20 cellular contexts compared by ENCODE assay signal in genomic region chr21:41465176-41465781, GRCh38. TPM values are rescaled to one million over a fixed set of nuclear protein-coding genes. Genes with fewer than 3 reads are reported as not detected.
DNase-seq lines count a peak whose midpoint lies in the region; ATAC-seq, FAIRE-seq and TF ChIP-seq lines count a peak whose summit lies in the region.
"Had no signal": no experiment of that assay in that cellular context is flagged by ENCODE, and none has a peak within 500 bp of the region (broad histone marks: within the 10 kb centered on the region; RNA-seq: fewer than 3 reads in every experiment).

No MANE protein-coding gene starts in this region.

- POLR2A ChIA-PET in GM12878 (lab: Charles Lee), result no interaction called here

- H3K9me3 Mint-ChIP-seq in stimulated activated memory B cell treated with anti-CD40 and anti-IgM and Interleukin-4, amounts not matched to agents 10 μg/mL and 1 μg/mL and 100 μg/mL, for 72 hours, result peaks cover 3% of the 10 kb centered on the region
- no peaks in the 10 kb centered on the region for H3K9me3 Mint-ChIP-seq in HFFc6
- H3K9me3 Mint-ChIP-seq: CD4-positive, alpha-beta T cell had no signal

- no peak for FAIRE-seq in GM12891 (lab: Jason Lieb, UNC)
- FAIRE-seq in GM12878 (lab: Jason Lieb, UNC), result no peak
- FAIRE-seq: G401.6 had no signal

- no peak for TF ChIP-seq EP300 in GM12878 (IDR thresholded peaks at IDR 0.05; ENCODE audit: borderline replicate concordance in 1 of 2, control insufficient read depth in 1 of 2, low read depth in 2 of 2, low read length in 2 of 2)

- TF ChIP-seq CTCF in GM12878 (IDR thresholded peaks at IDR 0.05 in 2 of 3, conservative IDR thresholded peaks at IDR 0.05 in 1 of 3; ENCODE audit: control insufficient read depth in 2 of 3, extremely low read depth in 1 of 3, insufficient read depth in 1 of 3, low read depth in 3 of 3, low read length in 3 of 3), result no peak
- TF ChIP-seq CTCF in HFFc6 (IDR thresholded peaks at IDR 0.05), result no peak
- TF ChIP-seq CTCF in upper lobe of right lung (IDR thresholded peaks at IDR 0.05), result no peak

- H3K36me3 ChIP-seq in GM12878 (ENCODE audit: control insufficient read depth in 2 of 2, insufficient read depth in 2 of 2, low read length in 1 of 2), result no peaks in the 10 kb centered on the region
- no peaks in the 10 kb centered on the region for H3K36me3 ChIP-seq in upper lobe of right lung

- H3K4me2 ChIP-seq in GM12878 (ENCODE audit: control insufficient read depth, insufficient read depth), result no peak overlapping the region
- H3K4me2 ChIP-seq: PC-9 had no signal

- no peak overlapping the region for H2AFZ ChIP-seq in GM12878 (ENCODE audit: control insufficient read depth, low read depth, low read length)
- H2AFZ ChIP-seq: PC-9 had no signal

- peaks cover 27% of the 10 kb centered on the region for H3K27me3 Mint-ChIP-seq in stimulated activated memory B cell treated with anti-CD40 and anti-IgM and Interleukin-4, amounts not matched to agents 10 μg/mL and 1 μg/mL and 100 μg/mL, for 72 hours
- H3K27me3 Mint-ChIP-seq in HFFc6 (ENCODE audit: insufficient read depth), result peaks cover 19% of the 10 kb centered on the region

- no peaks in the 10 kb centered on the region for H3K79me2 ChIP-seq in GM12878 (ENCODE audit: control insufficient read depth, insufficient read depth, low read length)

- no peak overlapping the region for H3K9ac ChIP-seq in GM12878 (ENCODE audit: control insufficient read depth, insufficient read depth, low read length)

- H3K4me1 ChIP-seq in GM12878 (ENCODE audit: control insufficient read depth, insufficient read depth, low read length), result no peaks in the 10 kb centered on the region
- peaks cover 7% of the 10 kb centered on the region for H3K4me1 ChIP-seq in upper lobe of right lung
- H3K4me1 ChIP-seq: Caco-2 had no signal

- TF ChIP-seq POLR2A in GM12891 (IDR thresholded peaks at IDR 0.05; ENCODE audit: low read depth, low read length) (no peak), GM12878 (IDR thresholded peaks at IDR 0.05; ENCODE audit: low read depth, low read length) (no peak)

- H4K20me1 ChIP-seq in GM12878 (ENCODE audit: control insufficient read depth, insufficient read depth), result no peaks in the 10 kb centered on the region

- CTCF ChIA-PET in GM12878 (lab: Yijun Ruan, JAX), result no interaction called here

- intact Hi-C loops in GM12878 (cut with micrococcal nuclease; ENCODE audit: unreplicated experiment), result no loop called here
- intact Hi-C loops in upper lobe of right lung (cut with DNase I), result no loop called here

- no peak overlapping the region for H3K4me3 Mint-ChIP-seq in stimulated activated memory B cell treated with anti-CD40 and anti-IgM and Interleukin-4, amounts not matched to agents 10 μg/mL and 1 μg/mL and 100 μg/mL, for 72 hours
- no peak overlapping the region for H3K4me3 Mint-ChIP-seq in HFFc6
- H3K4me3 Mint-ChIP-seq: CD4-positive, alpha-beta T cell; IgD-negative memory B cell had no signal

- H3K9me3 ChIP-seq in GM12878 (replicated peaks; ENCODE audit: control insufficient read depth, insufficient read depth, low read length) (no peaks in the 10 kb centered on the region; the same call in 2 of the 3 replicates), upper lobe of right lung (no peaks in the 10 kb centered on the region)

- in situ Hi-C loops in GM12878 (cut with MboI), result no loop called here

- H3K27ac ChIP-seq in GM12878 (ENCODE audit: control insufficient read depth, insufficient read depth), result no peak overlapping the region
- no peak overlapping the region for H3K27ac ChIP-seq in upper lobe of right lung
- H3K27ac ChIP-seq: PC-9 had no signal

- ATAC-seq in GM18868 (IDR thresholded peaks at IDR 0.05; ENCODE audit: unreplicated experiment) (peak; percentile 85), GM12878 (peak; percentile 55), upper lobe of right lung (no peak)
- ATAC-seq in stimulated activated memory B cell treated with anti-CD40 and anti-IgM and Interleukin-4, amounts not matched to agents 10 μg/mL and 1 μg/mL and 100 μg/mL, for 72 hours, result peak; percentile 80

- peaks cover 11% of the 10 kb centered on the region for H3K36me3 Mint-ChIP-seq in stimulated activated memory B cell treated with anti-CD40 and anti-IgM and Interleukin-4, amounts not matched to agents 10 μg/mL and 1 μg/mL and 100 μg/mL, for 72 hours
- peaks cover 5% of the 10 kb centered on the region; the same call in 1 of the 2 replicates for H3K36me3 Mint-ChIP-seq in HFFc6 (ENCODE audit: low read depth)
- H3K36me3 Mint-ChIP-seq: IgD-negative memory B cell had no signal

- WGBS in GM12878 (ENCODE audit: insufficient coverage, insufficient replicate concordance, low lambda C conversion rate, missing lambda C conversion rate), result 20% methylated on average over 4 of the region's 4 CpGs

- H3K4me3 ChIP-seq in GM12878 (no peak overlapping the region), upper lobe of right lung (no peak overlapping the region)
- H3K4me3 ChIP-seq: PC-9 had no signal

- DNase-seq in GM12891 (ENCODE audit: insufficient read length, low spot score) (no peak), GM12878 (ENCODE audit: low read depth, low spot score) (no peak), HFFc6 (no peak), cortex of kidney (lab: John Stamatoyannopoulos, UW) (no peak), upper lobe of right lung (no peak)
- DNase-seq: CD4-positive, alpha-beta T cell; Kasumi-1; NCI-H1417; NCI-H1694 treated with DMSO at 0.1 percent for 48 hours; NCI-H446; PC-9; SIG-M5; T-helper 1 cell had no signal

- H3K4me1 Mint-ChIP-seq in stimulated activated memory B cell treated with anti-CD40 and anti-IgM and Interleukin-4, amounts not matched to agents 10 μg/mL and 1 μg/mL and 100 μg/mL, for 72 hours, result peaks cover 26% of the 10 kb centered on the region
- H3K4me1 Mint-ChIP-seq in HFFc6 (ENCODE audit: low read depth), result peaks cover 20% of the 10 kb centered on the region

- no TSS peak for BruUV-seq in GM12878 (replicated peaks; lab: Mats Ljungman, UMichigan)

- no peak overlapping the region for H3K27ac Mint-ChIP-seq in stimulated activated memory B cell treated with anti-CD40 and anti-IgM and Interleukin-4, amounts not matched to agents 10 μg/mL and 1 μg/mL and 100 μg/mL, for 72 hours
- no peak overlapping the region for H3K27ac Mint-ChIP-seq in HFFc6
- H3K27ac Mint-ChIP-seq: CD4-positive, alpha-beta T cell; IgD-negative memory B cell had no signal

- H3K27me3 ChIP-seq in GM12878 (replicated peaks in 1 of 2; ENCODE audit: control insufficient read depth in 2 of 2, insufficient read depth in 2 of 2, low read length in 1 of 2) (no peaks in the 10 kb centered on the region; a peak in 1 of 4 replicates), upper lobe of right lung (no peaks in the 10 kb centered on the region)

- SMC1A ChIA-PET in GM12878 (lab: Charles Lee; ENCODE audit: uncharacterized antibody, unreplicated experiment), result interaction anchor here (1.0 kb wide), 1 partner anchor 182 kb away, joined by 3 read pairs; no protein-coding TSS in a partner anchor

- RAD21 ChIA-PET in GM12878 (lab: Charles Lee; ENCODE audit: unreplicated experiment), result interaction anchor here (1.1 kb wide), 1 partner anchor 182 kb away, joined by 4 read pairs; no protein-coding TSS in a partner anchor

- TF ChIP-seq RAD21 in GM12878 (IDR thresholded peaks at IDR 0.05; ENCODE audit: insufficient read depth, low read depth, low read length), result no peak

TF ChIP-seq in GM12891, 5 proteins besides CTCF, POLR2A, EP300 and RAD21 (continues in another document):
- TF ChIP-seq TAF1 (IDR thresholded peaks at IDR 0.05; ENCODE audit: low read depth, low read length), result no peak

TF ChIP-seq in GM12878, 131 proteins besides CTCF, POLR2A, EP300 and RAD21 (continues in another document):
- TF ChIP-seq IKZF2 (IDR thresholded peaks at IDR 0.05), result peak in 1 of 2 experiments; percentile 11; a peak in 2 of 4 replicates

RNA-seq across cellular contexts. Expression of gene MX1, which starts 39.2 kb away (rescaled TPM):
- 263 TPM for polyA plus RNA-seq in GM12891 (2012; ENCODE audit: low read depth, missing spikeins)
- 488 and 545 TPM in 2 replicates for total RNA-seq in GM12878 (2013; cell fraction: nucleolus; rRNA removed)
- total RNA-seq in GM12878 (2014; rRNA removed) (385 and 432 TPM in 2 replicates), GM12878 (2014; rRNA removed; fragmentation: Illumina TruSeq; extraction: Trizol) (354 and 364 TPM in 2 replicates), GM12878 (2021) (380 and 405 TPM in 2 replicates), upper lobe of right lung (142 TPM)
- polyA plus RNA-seq in GM12878 (2011; ENCODE audit: low read depth), result 255 TPM
- polyA plus RNA-seq in GM12878 (2011; rRNA removed) (337 and 367 TPM in 2 replicates), GM12878 (2014; fragmentation: Illumina TruSeq; extraction: Trizol) (293 and 352 TPM in 2 replicates), GM12878 (2014; fragmentation: Nextera tagmentation; extraction: Ambion mirVana) (10 to 100 TPM; 75.9 to 90.9 TPM), GM12878 (2014; rRNA removed) (308 and 311 TPM in 2 replicates), GM12878 (2016; fragmentation: Nextera tagmentation; extraction: Ambion mirVana) (100 to 1,000 TPM; 242 to 247 TPM)
- polyA plus RNA-seq in GM12878 (2011; cell fraction: cytosol; rRNA removed), result 403 and 416 TPM in 2 replicates
- polyA plus RNA-seq in GM12878 (2011; cell fraction: nucleus; rRNA removed), result 596 and 625 TPM in 2 replicates
- polyA plus RNA-seq in GM12878 (2012), result 327 and 366 TPM in 2 replicates
- polyA minus RNA-seq in GM12878 (2011; rRNA and poly(A)+ RNA removed), result 680 and 808 TPM in 2 replicates
- 217 and 223 TPM in 2 replicates for polyA minus RNA-seq in GM12878 (2011; cell fraction: cytosol; rRNA and poly(A)+ RNA removed)
- 429 and 648 TPM in 2 replicates for polyA minus RNA-seq in GM12878 (2011; cell fraction: nucleus; rRNA and poly(A)+ RNA removed)
- total RNA-seq in HFFc6 (2021; fragmentation: NEBNext Ultra II Directional; extraction: Animal tissue kit (Norgen Biotek cat#: 25700)), result 1 to 10 TPM in 2 of 6 experiments, under 1 TPM in 4; 0.61 to 1.2 (median 0.85) TPM

RNA-seq across cellular contexts. Expression of gene TMPRSS2, which starts 42.7 kb away (rescaled TPM):
- 0.04 TPM for polyA plus RNA-seq in GM12891 (2012; ENCODE audit: low read depth, missing spikeins)
- total RNA-seq in GM12878 (2013; cell fraction: nucleolus; rRNA removed), result not detected in 2 replicates
- total RNA-seq in GM12878 (2014; rRNA removed), result not detected in 2 replicates
- total RNA-seq in GM12878 (2014; rRNA removed; fragmentation: Illumina TruSeq; extraction: Trizol), result not detected in 2 replicates
- 0.16 and 0.26 TPM in 2 replicates for total RNA-seq in GM12878 (2021)
- not detected for polyA plus RNA-seq in GM12878 (2011; ENCODE audit: low read depth)
- not detected in 2 replicates for polyA plus RNA-seq in GM12878 (2011; rRNA removed)
- polyA plus RNA-seq in GM12878 (2011; cell fraction: cytosol; rRNA removed), result not detected in 2 replicates
- polyA plus RNA-seq in GM12878 (2011; cell fraction: nucleus; rRNA removed), result not detected in 2 replicates
- not detected in 2 replicates for polyA plus RNA-seq in GM12878 (2012)
- polyA plus RNA-seq in GM12878 (2014; fragmentation: Illumina TruSeq; extraction: Trizol), result not detected in 2 replicates
- polyA plus RNA-seq in GM12878 (2014; fragmentation: Nextera tagmentation; extraction: Ambion mirVana), result not detected
- 0.19 TPM in 1 of 2 replicates, not detected in the other for polyA plus RNA-seq in GM12878 (2014; rRNA removed)
- not detected for polyA plus RNA-seq in GM12878 (2016; fragmentation: Nextera tagmentation; extraction: Ambion mirVana)
- not detected in 2 replicates for polyA minus RNA-seq in GM12878 (2011; rRNA and poly(A)+ RNA removed)
- polyA minus RNA-seq in GM12878 (2011; cell fraction: cytosol; rRNA and poly(A)+ RNA removed), result not detected in 2 replicates
- not detected in 2 replicates for polyA minus RNA-seq in GM12878 (2011; cell fraction: nucleus; rRNA and poly(A)+ RNA removed)
- not detected for total RNA-seq in HFFc6 (2021; fragmentation: NEBNext Ultra II Directional; extraction: Animal tissue kit (Norgen Biotek cat#: 25700))
- total RNA-seq in upper lobe of right lung, result 83.6 TPM
- total RNA-seq: CD4-positive, alpha-beta T cell; MCF 10A had no signal
- polyA plus RNA-seq: BJ, IgD-negative memory B cell had no signal

Comparison
In these comparisons a context has a peak if more than half of its experiments do, and no peak if none do; other contexts are left out.
1. RNA of gene MX1, which starts 39.2 kb away (total RNA-seq): 354 to 545 TPM in GM12878 and 142 TPM in upper lobe of right lung (single experiment); 0.61 to 1.2 TPM in HFFc6; every median in the first group is over 10 times any median in the second.
2. RNA of gene TMPRSS2, which starts 42.7 kb away (total RNA-seq): 83.6 TPM in upper lobe of right lung (single experiment); 0.16 to 0.26 TPM in GM12878 and not detected in HFFc6; every median in the first group is over 10 times any median in the second.